Comparison of ENCODE assay signal across 1 cellular context in genomic region chr7:105044449-105045081, GRCh38.
TF ChIP-seq lines count a peak whose summit lies in the region.

No MANE protein-coding gene starts in this region.

TF ChIP-seq in HepG2, 621 proteins besides CTCF, POLR2A, EP300 and RAD21:
- TF ChIP-seq AGO2 (optimal IDR thresholded peaks at IDR 0.05; ENCODE audit: low read depth, low read length), result peak; percentile 23
- no peak for TF ChIP-seq RAD51 (IDR thresholded peaks at IDR 0.05; ENCODE audit: borderline replicate concordance)
TF ChIP-seq in HepG2: peak in this region for 1.
